ENCODE assay signal across 1 cellular context in the genomic region with DNA sequence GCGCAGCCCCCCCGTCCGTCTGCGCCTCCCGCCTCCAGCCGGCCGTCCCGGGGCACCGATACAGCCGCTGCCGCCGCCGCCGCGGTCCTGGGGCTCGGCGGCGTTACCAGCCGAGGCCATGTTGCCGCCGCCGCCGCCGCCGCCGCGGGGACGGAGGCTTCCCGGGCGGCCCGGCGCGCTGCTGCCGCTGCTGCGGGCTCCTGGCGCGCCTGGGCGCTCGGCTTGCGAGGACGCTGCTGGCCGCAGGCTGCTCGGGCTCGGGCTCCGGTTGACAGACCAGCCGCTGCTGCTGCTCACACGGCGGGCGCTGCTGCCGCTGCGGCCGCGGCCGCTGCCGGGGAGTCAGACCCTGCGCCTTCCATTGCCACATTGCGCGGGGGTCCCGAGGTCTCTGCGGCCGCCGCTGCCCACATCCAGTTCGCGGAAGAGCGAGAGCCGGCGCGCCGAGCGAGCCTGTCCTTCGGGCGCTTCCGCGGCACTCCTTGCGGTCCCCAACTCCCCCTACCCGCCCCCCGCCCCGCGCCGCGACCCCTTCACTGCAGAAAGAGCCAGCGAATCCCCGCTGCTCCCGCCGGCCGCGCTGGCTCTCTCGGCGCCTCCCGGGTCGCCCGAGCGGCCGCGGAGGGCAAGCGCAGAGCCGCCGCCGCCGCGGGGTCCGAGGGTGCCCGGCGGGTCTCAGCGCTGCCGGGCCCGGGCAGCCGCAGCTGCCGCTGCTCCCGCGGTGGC.
TF ChIP-seq lines count a peak whose summit lies in the region.

No MANE protein-coding gene starts in this region.

TF ChIP-seq in GM12878, 131 proteins besides CTCF, POLR2A, EP300 and RAD21 (continued from another document):
- TF ChIP-seq SMARCA5 (IDR thresholded peaks at IDR 0.05) (peak; percentile 42; the same call in 1 of the 2 replicates), ZSCAN29 (IDR thresholded peaks at IDR 0.05) (0 out of 2 replicates have a peak, but pooled peaks have one; percentile 22), MTA3 (IDR thresholded peaks at IDR 0.05; ENCODE audit: borderline replicate concordance, low read length) (no peak), BACH1 (IDR thresholded peaks at IDR 0.05; ENCODE audit: borderline replicate concordance) (peak; percentile 31; the same call in 1 of the 2 replicates)
- TF ChIP-seq, protein P1, sequence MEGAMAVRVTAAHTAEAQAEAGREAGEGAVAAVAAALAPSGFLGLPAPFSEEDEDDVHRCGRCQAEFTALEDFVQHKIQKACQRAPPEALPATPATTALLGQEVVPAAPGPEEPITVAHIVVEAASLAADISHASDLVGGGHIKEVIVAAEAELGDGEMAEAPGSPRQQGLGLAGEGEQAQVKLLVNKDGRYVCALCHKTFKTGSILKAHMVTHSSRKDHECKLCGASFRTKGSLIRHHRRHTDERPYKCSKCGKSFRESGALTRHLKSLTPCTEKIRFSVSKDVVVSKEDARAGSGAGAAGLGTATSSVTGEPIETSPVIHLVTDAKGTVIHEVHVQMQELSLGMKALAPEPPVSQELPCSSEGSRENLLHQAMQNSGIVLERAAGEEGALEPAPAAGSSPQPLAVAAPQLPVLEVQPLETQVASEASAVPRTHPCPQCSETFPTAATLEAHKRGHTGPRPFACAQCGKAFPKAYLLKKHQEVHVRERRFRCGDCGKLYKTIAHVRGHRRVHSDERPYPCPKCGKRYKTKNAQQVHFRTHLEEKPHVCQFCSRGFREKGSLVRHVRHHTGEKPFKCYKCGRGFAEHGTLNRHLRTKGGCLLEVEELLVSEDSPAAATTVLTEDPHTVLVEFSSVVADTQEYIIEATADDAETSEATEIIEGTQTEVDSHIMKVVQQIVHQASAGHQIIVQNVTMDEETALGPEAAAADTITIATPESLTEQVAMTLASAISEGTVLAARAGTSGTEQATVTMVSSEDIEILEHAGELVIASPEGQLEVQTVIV (IDR thresholded peaks at IDR 0.05; ENCODE audit: borderline replicate concordance, partially characterized antibody), result no peak
TF ChIP-seq in GM12878: peak in this region for 9.
